ENCODE assay signal across 8 cellular contexts in genomic region chr20:34190679-34191090, GRCh38. TPM values are rescaled to one million over a fixed set of nuclear protein-coding genes. Genes with fewer than 3 reads are reported as not detected.
DNase-seq lines count a peak whose midpoint lies in the region; ATAC-seq and TF ChIP-seq lines count a peak whose summit lies in the region.

No MANE protein-coding gene starts in this region.

- H3K4me1 Mint-ChIP-seq in activated T-cell treated with anti-CD3 and anti-CD28 coated beads, Interleukin-2, amount 50 U/mL, for 4 hours (ENCODE audit: low read depth): peaks cover 2% of the 10 kb centered on the region

- H3K27ac ChIP-seq in gastroesophageal sphincter (no peak overlapping the region), osteoblast (ENCODE audit: low read depth, low read length) (no peak overlapping the region)

- no peak overlapping the region for H3K4me3 ChIP-seq in gastroesophageal sphincter
- no peak overlapping the region for H3K4me3 ChIP-seq in osteoblast (ENCODE audit: insufficient read depth, low read length)

- peak; percentile 40 to 78 (median 72) for TF ChIP-seq CTCF in gastroesophageal sphincter (IDR thresholded peaks at IDR 0.05)
- TF ChIP-seq CTCF in osteoblast (IDR thresholded peaks at IDR 0.05; ENCODE audit: extremely low read depth, low read depth, low read length): peak; percentile 98

- H3K36me3 Mint-ChIP-seq in activated T-cell treated with anti-CD3 and anti-CD28 coated beads, Interleukin-2, amount 50 U/mL, for 4 hours (ENCODE audit: insufficient read depth): no peaks in the 10 kb centered on the region

- H3K4me1 ChIP-seq in gastroesophageal sphincter: peaks cover 0 to 4% (median 0%) of the 10 kb centered on the region in 3 donors
- H3K4me1 ChIP-seq in osteoblast (ENCODE audit: insufficient read depth, low read length): no peaks in the 10 kb centered on the region

- H2AFZ ChIP-seq in osteoblast (ENCODE audit: low read length): no peak overlapping the region

- H3K27me3 ChIP-seq in gastroesophageal sphincter (peaks cover 4% of the 10 kb centered on the region), osteoblast (ENCODE audit: insufficient read depth, low read length) (peaks cover 28% of the 10 kb centered on the region)

- H3K27me3 Mint-ChIP-seq in activated T-cell treated with anti-CD3 and anti-CD28 coated beads, Interleukin-2, amount 50 U/mL, for 4 hours (ENCODE audit: low read depth): peaks cover 19% of the 10 kb centered on the region

- H3K36me3 ChIP-seq in gastroesophageal sphincter (no peaks in the 10 kb centered on the region), osteoblast (ENCODE audit: insufficient read depth, low read length) (no peaks in the 10 kb centered on the region)

- no peaks in the 10 kb centered on the region for H3K9me3 Mint-ChIP-seq in activated T-cell treated with anti-CD3 and anti-CD28 coated beads, Interleukin-2, amount 50 U/mL, for 4 hours

- no peak for TF ChIP-seq POLR2A in gastroesophageal sphincter (IDR thresholded peaks at IDR 0.05)

- no peaks in the 10 kb centered on the region for H3K79me2 ChIP-seq in osteoblast (ENCODE audit: insufficient read depth, low read length)

- DNase-seq in D341Med (ENCODE audit: low spot score): peak; percentile 87
- DNase-seq in HS-5 (ENCODE audit: low read depth): peak; percentile 37
- DNase-seq in NCI-H748 treated with DMSO at 0.1 percent for 48 hours (lab: John Stamatoyannopoulos, UW): peak; percentile 66
- peak; percentile 8 for DNase-seq in activated T-cell treated with anti-CD3 and anti-CD28 coated beads, Interleukin-2, amount 50 U/mL, for 4 hours
- DNase-seq in osteoblast (ENCODE audit: insufficient read length, low spot score, missing footprints): peak; percentile 96
- DNase-seq in activated CD4-positive, CD25-positive, alpha-beta regulatory T cell (lab: John Stamatoyannopoulos, UW): no peak

- no peak overlapping the region for H3K4me3 Mint-ChIP-seq in activated T-cell treated with anti-CD3 and anti-CD28 coated beads, Interleukin-2, amount 50 U/mL, for 4 hours

- H4K20me1 ChIP-seq in osteoblast (ENCODE audit: insufficient read depth, low read length): no peaks in the 10 kb centered on the region

- H3K9me3 ChIP-seq in gastroesophageal sphincter: no peaks in the 10 kb centered on the region
- H3K9me3 ChIP-seq in osteoblast (ENCODE audit: low read depth, low read length): no peaks in the 10 kb centered on the region

- H3K4me2 ChIP-seq in osteoblast (ENCODE audit: insufficient read depth, low read length): no peak overlapping the region

- ATAC-seq in activated T-cell treated with anti-CD3 and anti-CD28 coated beads, Interleukin-2, amount 50 U/mL, for 4 hours: peak; percentile 48
- peak; percentile 90 for ATAC-seq in gastroesophageal sphincter
- ATAC-seq in GM18502 (IDR thresholded peaks at IDR 0.05; ENCODE audit: poor library complexity, unreplicated experiment): no peak

- TF ChIP-seq EP300 in gastroesophageal sphincter (IDR thresholded peaks at IDR 0.05): no peak

- WGBS in gastroesophageal sphincter (ENCODE audit: low coverage in 1 of 2), 2 donors: 0% methylated on average over 1 to 3 of the region's 3 CpGs

RNA-seq across cellular contexts. Expression of gene ASIP, which starts 50.5 kb away (rescaled TPM):
- total RNA-seq in activated T-cell treated with anti-CD3 and anti-CD28 coated beads, Interleukin-2, amount 50 U/mL, for 4 hours: not detected
- 1 to 10 TPM in 1 of 4 donors, not detected in 3; 3.5 TPM for total RNA-seq in gastroesophageal sphincter
- not detected in 2 replicates for total RNA-seq in osteoblast

Comparison
In these comparisons a context has a peak if more than half of its experiments do, and no peak if none do; other contexts are left out.
1. DNase-seq: peak in D341Med (single experiment), HS-5 (single experiment), NCI-H748 treated with DMSO at 0.1 percent for 48 hours (single experiment), activated T-cell treated with anti-CD3 and anti-CD28 coated beads, Interleukin-2, amount 50 U/mL, for 4 hours (single experiment) and osteoblast (single experiment); none in activated CD4-positive, CD25-positive, alpha-beta regulatory T cell (0 of 4).